In genomic region chr5:9423611-9424010, GRCh38 we compare ENCODE assay signal across 28 cellular contexts.
DNase-seq lines count a peak whose midpoint lies in the region; ATAC-seq and TF ChIP-seq lines count a peak whose summit lies in the region.
"Had no signal": no experiment of that assay in that cellular context is flagged by ENCODE, and none has a peak within 500 bp of the region (broad histone marks: within the 10 kb centered on the region; RNA-seq: fewer than 3 reads in every experiment).

No MANE protein-coding gene starts in this region.

- 35 to 55% (median 52%) methylated on average over 1 of the region's 1 CpG for WGBS in heart left ventricle, 4 donors

- intact Hi-C loops in left ventricle myocardium superior (cut with micrococcal nuclease) = no loop called here
- intact Hi-C loops in heart left ventricle (cut with DNase I) = no loop called here

- H3K36me3 ChIP-seq in heart left ventricle = no peaks in the 10 kb centered on the region
- H3K36me3 ChIP-seq: HAP-1, heart right ventricle, prostate gland, stomach, tibial artery had no signal

- TF ChIP-seq CTCF in heart left ventricle (IDR thresholded peaks at IDR 0.05) (no peak), cardiac fibroblast (IDR thresholded peaks at IDR 0.05; ENCODE audit: low read depth, low read length) (no peak)

- peaks cover 0 to 24% (median 3%) of the 10 kb centered on the region in 12 donors for H3K4me1 ChIP-seq in heart left ventricle
- H3K4me1 ChIP-seq: HAP-1, prostate gland, stomach, tibial artery had no signal

- DNase-seq in left ventricle myocardium superior (no peak), heart left ventricle (no peak), cardiac fibroblast (ENCODE audit: low read depth in 2 of 2) (peak; percentile 31 to 34), kidney glomerular epithelial cell (lab: John Stamatoyannopoulos, UW) (peak; percentile 3), stromal cell of bone marrow (ENCODE audit: low read depth) (peak; percentile 23), NCI-H2107 treated with DMSO at 0.1 percent for 48 hours (lab: John Stamatoyannopoulos, UW; ENCODE audit: unreplicated experiment) (no peak), GM19238 (ENCODE audit: insufficient read length, low spot score) (no peak), nucleus accumbens (lab: John Stamatoyannopoulos, UW) (no peak)
- DNase-seq: 8988T; activated CD8-positive, alpha-beta T cell treated with anti-CD3 and anti-CD28 coated beads, Interleukin-2, amount 10 ng/mL, durations not matched to agents 7 days and 5 days; aorta; CD4-positive, alpha-beta memory T cell; dorsolateral prefrontal cortex; heart right ventricle; KG1; left cardiac atrium; mammary epithelial cell; NCI-H1436; NCI-H2081 treated with DMSO at 0.1 percent for 48 hours; NCI-H446; NCI-H774; stimulated activated CD8-positive, alpha-beta memory T cell treated with anti-CD3 and anti-CD28 coated beads, Interleukin-4, amount 100 ng/mL, for 48 hours; stomach; tibial artery had no signal

- H3K9me3 ChIP-seq in heart left ventricle = peaks cover 0 to 4% (median 0%) of the 10 kb centered on the region in 12 donors
- H3K9me3 ChIP-seq: HAP-1, prostate gland had no signal

- TF ChIP-seq POLR2A in heart left ventricle (IDR thresholded peaks at IDR 0.05) = no peak

- ATAC-seq in left ventricle myocardium superior (peak; percentile 36), heart left ventricle (no peak)
- ATAC-seq: activated CD4-positive, CD25-positive, alpha-beta regulatory T cell treated with anti-CD3 and anti-CD28 coated beads, Interleukin-2, amount 50 U/mL, for 24 hours; activated CD8-positive, alpha-beta T cell treated with anti-CD3 and anti-CD28 coated beads, Interleukin-2, amount 10 ng/mL, durations not matched to agents 7 days and 5 days; heart right ventricle; left cardiac atrium had no signal

- H3K27ac ChIP-seq in heart left ventricle = no peak overlapping the region
- H3K27ac ChIP-seq: dorsolateral prefrontal cortex, heart right ventricle, prostate gland, RWPE1, stomach, tibial artery had no signal

- no peaks in the 10 kb centered on the region for H3K27me3 ChIP-seq in heart left ventricle
- H3K27me3 ChIP-seq: dorsolateral prefrontal cortex, heart right ventricle, stomach, tibial artery had no signal

- H3K4me3 ChIP-seq in heart left ventricle = no peak overlapping the region
- no peak overlapping the region for H3K4me3 ChIP-seq in cardiac fibroblast (replicated peaks in 1 of 2; ENCODE audit: low read depth in 2 of 2, low read length in 2 of 2)
- H3K4me3 ChIP-seq: dorsolateral prefrontal cortex, HAP-1, heart right ventricle, prostate gland, stomach, tibial artery had no signal

Comparison
In these comparisons a context has a peak if more than half of its experiments do, and no peak if none do; other contexts are left out.
1. DNase-seq: peak in cardiac fibroblast (2 of 2), kidney glomerular epithelial cell (single experiment) and stromal cell of bone marrow (single experiment); none in left ventricle myocardium superior (single experiment), heart left ventricle (0 of 5), NCI-H2107 treated with DMSO at 0.1 percent for 48 hours (single experiment), GM19238 (single experiment) and nucleus accumbens (0 of 56).